In genomic region chr16:46620265-46621005, GRCh38 we compare ENCODE assay signal across 8 cellular contexts. TPM values are rescaled to one million over a fixed set of nuclear protein-coding genes. Genes with fewer than 3 reads are reported as not detected.
DNase-seq lines count a peak whose midpoint lies in the region; ATAC-seq and TF ChIP-seq lines count a peak whose summit lies in the region.

No MANE protein-coding gene starts in this region.

- DNase-seq in BJ (ENCODE audit: low read depth) (no peak), MV-4-11 (lab: John Stamatoyannopoulos, UW) (peak; percentile 77), body of pancreas (no peak), mucosa of descending colon (no peak), HuH-7 (ENCODE audit: low spot score) (no peak), sciatic nerve (ENCODE audit: low spot score) (no peak), NCI-H345 treated with DMSO at 0.1 percent for 48 hours (lab: John Stamatoyannopoulos, UW; ENCODE audit: unreplicated experiment) (no peak)

- H3K36me3 ChIP-seq in BJ (ENCODE audit: control insufficient read depth, insufficient read depth, low read length) (no peaks in the 10 kb centered on the region; the same call in 1 of the 2 replicates), body of pancreas (replicated peaks in 1 of 2; ENCODE audit: insufficient read depth in 1 of 2, low read depth in 2 of 2) (no peaks in the 10 kb centered on the region), mucosa of descending colon (ENCODE audit: low read depth) (no peaks in the 10 kb centered on the region)

- no peaks in the 10 kb centered on the region for H3K27me3 ChIP-seq in BJ (ENCODE audit: control insufficient read depth, insufficient read depth, low read length)
- no peaks in the 10 kb centered on the region for H3K27me3 ChIP-seq in body of pancreas

- H3K4me3 ChIP-seq in BJ (ENCODE audit: low read depth, low read length), result peak overlapping the region; percentile 95
- H3K4me3 ChIP-seq in body of pancreas, result peak overlapping the region; percentile 15 to 34
- peak overlapping the region; percentile 6 for H3K4me3 ChIP-seq in mucosa of descending colon

- H3K9me3 ChIP-seq in body of pancreas (no peaks in the 10 kb centered on the region), mucosa of descending colon (no peaks in the 10 kb centered on the region)

- H3K4me1 ChIP-seq in body of pancreas (peaks cover 18% of the 10 kb centered on the region), mucosa of descending colon (ENCODE audit: low read depth) (no peaks in the 10 kb centered on the region)

- no peak overlapping the region for H3K27ac ChIP-seq in body of pancreas

- intact Hi-C loops in body of pancreas (cut with DNase I) (no loop called here), mucosa of descending colon (cut with DNase I, micrococcal nuclease) (no loop called here), sciatic nerve (cut with DNase I) (no loop called here)

- CTCF ChIA-PET in BJ (lab: Yijun Ruan, JAX), result interaction anchor here (0.5 to 1.2 kb wide), 2 partner anchors 13 to 65 kb away, joined by 3 read pairs; no protein-coding TSS in a partner anchor

- POLR2A ChIA-PET in BJ (lab: Charles Lee), result no interaction called here

- TF ChIP-seq CTCF in BJ (IDR thresholded peaks at IDR 0.05; ENCODE audit: insufficient read depth, low read depth, low read length) (no peak), body of pancreas (IDR thresholded peaks at IDR 0.05) (no peak), mucosa of descending colon (IDR thresholded peaks at IDR 0.05) (no peak)

- peak; percentile 8 for ATAC-seq in GM19467 (IDR thresholded peaks at IDR 0.05; ENCODE audit: unreplicated experiment)
- ATAC-seq in body of pancreas, result no peak
- peak; percentile 29 for ATAC-seq in mucosa of descending colon
- no peak for ATAC-seq in sciatic nerve

- TF ChIP-seq POLR2A in body of pancreas (IDR thresholded peaks at IDR 0.05), result no peak

- 5 to 14% methylated on average over 10 to 11 of the region's 11 CpGs for WGBS in body of pancreas, 2 donors

RNA-seq across cellular contexts. Expression of gene SHCBP1, which starts 0.7 kb away (rescaled TPM):
- polyA plus RNA-seq in BJ (2011; rRNA removed), result 17.0 and 18.8 TPM in 2 replicates
- polyA minus RNA-seq in BJ (2011; rRNA and poly(A)+ RNA removed), result 7.1 and 7.4 TPM in 2 replicates
- total RNA-seq in body of pancreas (under 1 TPM in 1 of 2 donors, not detected in 1; 0.26 TPM), mucosa of descending colon (1 to 10 TPM in 2 of 3 donors, under 1 TPM in 1; 0.63 to 7.7 (median 2.3) TPM), sciatic nerve (1.9 TPM)

Comparison
In these comparisons a context has a peak if more than half of its experiments do, and no peak if none do; other contexts are left out.
1. H3K4me3 ChIP-seq: peak in every context shown above with its lines; median percentile 95 in BJ; 24 in body of pancreas; 6 in mucosa of descending colon.
2. ATAC-seq: peak in GM19467 (single experiment) and mucosa of descending colon (single experiment); none in body of pancreas (single experiment) and sciatic nerve (single experiment).